In the genomic region with DNA sequence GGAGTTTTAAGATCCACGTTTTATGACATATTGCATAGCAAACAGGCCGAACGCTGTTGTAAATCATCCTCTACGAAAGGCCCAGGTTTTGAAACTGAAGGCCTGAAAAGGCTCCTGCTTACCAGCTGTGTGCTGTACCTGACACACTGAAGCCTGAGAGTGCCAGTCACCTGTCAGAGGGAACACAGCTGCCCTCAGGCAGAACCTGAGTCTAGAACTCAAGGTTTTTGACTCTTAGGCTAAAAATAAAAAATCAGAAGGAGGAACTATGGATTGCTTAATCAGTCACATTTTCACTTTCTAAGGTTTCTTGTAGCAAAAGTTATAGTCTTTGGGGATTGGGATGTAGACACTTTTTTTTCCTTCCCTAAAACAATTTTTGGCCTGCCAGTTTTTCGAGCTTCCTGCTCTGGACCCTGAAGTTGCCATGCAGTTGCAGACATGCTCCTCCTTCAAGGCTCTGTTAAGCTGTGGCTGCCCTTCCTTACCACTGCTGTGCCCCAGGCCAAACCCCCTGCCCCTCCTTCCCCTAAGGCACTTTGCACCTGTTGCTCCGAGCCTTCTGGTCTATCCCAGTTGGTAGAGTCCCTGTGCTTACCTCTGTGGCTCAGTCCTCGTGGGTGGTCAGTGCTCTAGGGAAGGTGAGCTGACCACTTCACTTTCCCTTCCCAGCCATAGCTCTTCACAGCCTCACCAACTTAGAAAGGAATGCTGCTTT, we compare ENCODE assay signal across 8 cellular contexts. TPM values are rescaled to one million over a fixed set of nuclear protein-coding genes. Genes with fewer than 3 reads are reported as not detected.
DNase-seq lines count a peak whose midpoint lies in the region; TF ChIP-seq lines count a peak whose summit lies in the region.
"Had no signal": no experiment of that assay in that cellular context is flagged by ENCODE, and none has a peak within 500 bp of the region (broad histone marks: within the 10 kb centered on the region; RNA-seq: fewer than 3 reads in every experiment).

No MANE protein-coding gene starts in this region.

- H3K4me1 ChIP-seq in H9 (ENCODE audit: insufficient read depth, low read length) (no peaks in the 10 kb centered on the region), skeletal muscle tissue (ENCODE audit: control insufficient read depth in 3 of 3, insufficient read depth in 3 of 3, low read length in 3 of 3) (peaks cover 32 to 38% (median 35%) of the 10 kb centered on the region in 3 donors)

- H3T11ph ChIP-seq in H9 (ENCODE audit: low read length): no peak overlapping the region

- no peak overlapping the region for H2BK15ac ChIP-seq in H9 (ENCODE audit: low read depth, low read length)

- H4K8ac ChIP-seq in H9 (replicated peaks; ENCODE audit: insufficient read length, low read depth, low read length): no peak overlapping the region

- H3K79me1 ChIP-seq in H9 (ENCODE audit: insufficient read depth, low read depth, low read length, poor library complexity, severe bottlenecking): no peaks in the 10 kb centered on the region

- DNase-seq in H9 (peak; percentile 41), OCI-M1 (lab: John Stamatoyannopoulos, UW) (peak; percentile 18), globus pallidus (ENCODE audit: low spot score) (peak; percentile 6), epidermal melanocyte (ENCODE audit: insufficient read length, low spot score) (no peak), GM13977 (ENCODE audit: low spot score) (no peak), EL (no peak)

- H3K23me2 ChIP-seq in H9 (ENCODE audit: insufficient read length, low read depth, low read length, poor library complexity, severe bottlenecking): no peaks in the 10 kb centered on the region

- no peaks in the 10 kb centered on the region; the same call in 1 of the 2 replicates for H3K79me2 ChIP-seq in H9 (ENCODE audit: insufficient read depth, low read length)

- H3K9me3 ChIP-seq in H9 (ENCODE audit: control insufficient read depth, low read depth, low read length): no peaks in the 10 kb centered on the region
- no peaks in the 10 kb centered on the region for H3K9me3 ChIP-seq in skeletal muscle tissue (ENCODE audit: control insufficient read depth in 3 of 3, low read length in 3 of 3)
- H3K9me3 ChIP-seq: heart left ventricle had no signal

- no peak overlapping the region for H3K23ac ChIP-seq in H9 (ENCODE audit: insufficient read length, low read depth, low read length)

- peaks cover 14 to 17% of the 10 kb centered on the region in 2 experiments for H3K4me1 Mint-ChIP-seq in H9

- no peak overlapping the region for H2BK20ac ChIP-seq in H9 (ENCODE audit: low read depth, low read length, poor library complexity, severe bottlenecking)

- no peak overlapping the region for H3K18ac ChIP-seq in H9 (ENCODE audit: insufficient read length, low read depth, low read length)

- no peak overlapping the region for H3K4me2 ChIP-seq in H9 (ENCODE audit: insufficient read depth, insufficient read length, low read length)

- H3K27ac ChIP-seq in H9 (ENCODE audit: insufficient read length, low read depth, low read length) (no peak overlapping the region), skeletal muscle tissue (ENCODE audit: low read depth, low read length) (peak overlapping the region; percentile 10)

- H2BK120ac ChIP-seq in H9 (ENCODE audit: low read depth, low read length, poor library complexity, severe bottlenecking): no peak overlapping the region

- no peak overlapping the region for H2BK12ac ChIP-seq in H9 (ENCODE audit: insufficient read length, low read depth, low read length)

- H3K56ac ChIP-seq in H9 (ENCODE audit: insufficient read length, low read depth, low read length): no peak overlapping the region

- H3K27ac Mint-ChIP-seq in H9: peak overlapping the region; percentile 86 to 88 (median 87); a peak in 5 of 7 replicates

- no peak overlapping the region for H3K4me3 ChIP-seq in skeletal muscle tissue (ENCODE audit: low read length in 3 of 3)
- H3K4me3 ChIP-seq: heart left ventricle had no signal

- in situ Hi-C loops in GM13977 (cut with MboI; ENCODE audit: low pct_unique_long_range_greater_than_20kb, low sequenced_read_pairs, unreplicated experiment): loop anchor here (10.0 kb wide), 2 partner anchors 145 kb away; partner anchors contain the start of gene HEATR3

- H3K36me3 Mint-ChIP-seq in H9 (ENCODE audit: insufficient read depth in 1 of 3, low read depth in 3 of 3): peaks cover 4 to 22% (median 18%) of the 10 kb centered on the region in 3 experiments; a peak in 6 of 7 replicates

- H3K9ac ChIP-seq in H9 (ENCODE audit: extremely low read depth, insufficient read length, low read length) (no peak overlapping the region), skeletal muscle tissue (ENCODE audit: low read depth in 1 of 3, low read length in 3 of 3) (peak overlapping the region in 1 of 3 donors; percentile 11)

- no CpG with 5 or more reads among the region's 7 CpGs for WGBS in H9 (ENCODE audit: extremely low coverage, insufficient read length, low lambda C conversion rate)

- H3K27me3 Mint-ChIP-seq in H9 (ENCODE audit: low read depth): no peaks in the 10 kb centered on the region

- H4K91ac ChIP-seq in H9 (ENCODE audit: insufficient read length, low read depth, low read length): no peak overlapping the region

- TF ChIP-seq CTCF in H9 (conservative IDR thresholded peaks at IDR 0.05) (no peak), GM13977 (IDR thresholded peaks at IDR 0.05; ENCODE audit: extremely low read depth, insufficient read depth, missing control alignments) (no peak)

- no peak overlapping the region for H3K4ac ChIP-seq in H9 (ENCODE audit: low read depth, low read length)

- no peak overlapping the region for H2BK5ac ChIP-seq in H9 (ENCODE audit: insufficient read length, low read length)

- H2AK5ac ChIP-seq in H9 (ENCODE audit: insufficient read length, low read length): no peak overlapping the region

- no peaks in the 10 kb centered on the region for H3K9me3 Mint-ChIP-seq in H9

- H4K5ac ChIP-seq in H9 (ENCODE audit: insufficient read length, low read depth, low read length): no peak overlapping the region

- H2AFZ ChIP-seq in H9 (ENCODE audit: low read length): no peak overlapping the region

- peaks cover 0 to 12% (median 12%) of the 10 kb centered on the region in 3 donors for H3K36me3 ChIP-seq in skeletal muscle tissue (ENCODE audit: control insufficient read depth in 3 of 3, insufficient read depth in 3 of 3, low read length in 3 of 3)

- H4K20me1 ChIP-seq in H9 (ENCODE audit: control insufficient read depth, insufficient read depth, insufficient read length): no peaks in the 10 kb centered on the region

- H3K14ac ChIP-seq in H9 (ENCODE audit: insufficient read depth, low read length): no peak overlapping the region

- H3K4me3 Mint-ChIP-seq in H9: no peak overlapping the region

- H3K27me3 ChIP-seq in H9 (ENCODE audit: insufficient read depth, low read length) (no peaks in the 10 kb centered on the region), skeletal muscle tissue (ENCODE audit: control insufficient read depth in 3 of 3, insufficient read depth in 3 of 3, low read length in 3 of 3) (no peaks in the 10 kb centered on the region)
- H3K27me3 ChIP-seq: heart left ventricle had no signal

RNA-seq across cellular contexts. Expression of gene TENT4B, which starts 56.6 kb away (rescaled TPM):
- total RNA-seq in H9 (2021) (12.4 and 13.0 TPM in 2 replicates), skeletal muscle tissue (5.7 TPM)

RNA-seq across cellular contexts. Expression of gene ADCY7, which starts 56.6 kb away (rescaled TPM):
- total RNA-seq in H9 (2021) (2.6 and 4.0 TPM in 2 replicates), skeletal muscle tissue (9.4 TPM)

Comparison
In these comparisons a context has a peak if more than half of its experiments do, and no peak if none do; other contexts are left out.
1. DNase-seq: peak in H9 (single experiment), OCI-M1 (single experiment) and globus pallidus (single experiment); none in epidermal melanocyte (single experiment), GM13977 (single experiment) and EL (single experiment).